16 cellular contexts compared by ENCODE assay signal in the genomic region with DNA sequence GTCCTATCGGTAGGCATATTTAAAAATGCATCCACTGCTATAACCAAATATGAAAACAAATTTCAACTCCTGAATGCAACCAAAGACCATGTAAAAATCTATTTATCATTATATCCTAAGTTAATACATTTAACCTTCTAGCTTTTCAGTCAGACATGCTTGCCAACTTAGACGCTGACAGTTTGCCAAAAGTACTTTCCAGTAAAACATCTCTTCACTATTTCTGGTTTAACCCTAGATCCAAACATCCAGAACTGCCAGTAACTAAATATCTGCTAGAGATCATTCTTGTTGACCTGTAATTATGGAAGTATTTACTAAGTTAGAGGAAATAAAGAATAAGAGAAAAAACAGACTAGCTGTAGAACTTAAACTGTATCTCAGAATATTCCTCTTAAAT.
"Had no signal": no experiment of that assay in that cellular context is flagged by ENCODE, and none has a peak within 500 bp of the region (broad histone marks: within the 10 kb centered on the region; RNA-seq: fewer than 3 reads in every experiment).

No MANE protein-coding gene starts in this region.

- DNase-seq: activated naive CD4-positive, alpha-beta T cell treated with Interleukin-2 at 50 U/mL for 16 hours; activated T-cell treated with anti-CD3 and anti-CD28 coated beads for 4 hours; aorta; dorsolateral prefrontal cortex; endodermal cell; left colon; mammary epithelial cell; naive B cell; ovary; T1000 had no signal

- H3K36me3 ChIP-seq: cardiac muscle cell, gastroesophageal sphincter, heart right ventricle, ovary, thyroid gland had no signal

- H3K27me3 ChIP-seq: cardiac muscle cell, dorsolateral prefrontal cortex, gastroesophageal sphincter, heart right ventricle, ovary, thyroid gland had no signal

- H3K9me3 ChIP-seq: gastroesophageal sphincter, heart right ventricle, ovary, thyroid gland had no signal

- H3K27ac ChIP-seq: cardiac muscle cell, gastroesophageal sphincter, ovary, thyroid gland had no signal

- ATAC-seq: activated CD4-positive, CD25-positive, alpha-beta regulatory T cell treated with anti-CD3 and anti-CD28 coated beads, Interleukin-2, amount 50 U/mL, for 24 hours; gastroesophageal sphincter; heart right ventricle; left colon; stimulated activated effector memory CD8-positive, alpha-beta T cell treated with anti-CD3 and anti-CD28 coated beads, Interleukin-12 subunit alpha, Interleukin-12 subunit beta, amount 100 ng/mL, for 72 hours had no signal

- H3K4me3 ChIP-seq: cardiac muscle cell, dorsolateral prefrontal cortex, gastroesophageal sphincter, heart right ventricle, ovary, thyroid gland had no signal
